8 cellular contexts compared by ENCODE assay signal in genomic region chr2:23788100-23788499, GRCh38.
A peak's percentile ranks its signal among the peaks of the same experiment; 100 is the strongest.
DNase-seq lines count a peak whose midpoint lies in the region; ATAC-seq lines count a peak whose summit lies in the region.

No MANE protein-coding gene starts in this region.

- ATAC-seq in GM18499 (IDR thresholded peaks at IDR 0.05; ENCODE audit: insufficient read depth, unreplicated experiment) (peak; percentile 81), GM21423 (IDR thresholded peaks at IDR 0.05; ENCODE audit: unreplicated experiment) (peak; percentile 88), HG03571 (IDR thresholded peaks at IDR 0.05; ENCODE audit: unreplicated experiment) (peak; percentile 93), esophagus mucosa (peak; percentile 10)

- no peak overlapping the region for H3K27ac ChIP-seq in trophoblast cell (ENCODE audit: low read depth, low read length)

- no peak overlapping the region for H4K8ac ChIP-seq in trophoblast cell (ENCODE audit: low read depth, low read length)

- no peaks in the 10 kb centered on the region for H3K27me3 ChIP-seq in trophoblast cell (ENCODE audit: insufficient read depth, low read length)

- no peaks in the 10 kb centered on the region for H3K36me3 ChIP-seq in trophoblast cell (ENCODE audit: control insufficient read depth in 1 of 2, insufficient read depth in 2 of 2, low read length in 2 of 2)

- no peak overlapping the region for H2BK5ac ChIP-seq in trophoblast cell (ENCODE audit: low read depth, low read length, poor library complexity)

- H3K79me1 ChIP-seq in trophoblast cell (ENCODE audit: low read length) = no peaks in the 10 kb centered on the region

- H3K23ac ChIP-seq in trophoblast cell (ENCODE audit: low read length) = no peak overlapping the region

- H3K9me3 ChIP-seq in trophoblast cell (ENCODE audit: insufficient read depth, low read depth, low read length) = no peaks in the 10 kb centered on the region

- no peak overlapping the region for H4K91ac ChIP-seq in trophoblast cell (ENCODE audit: low read depth, low read length)

- H3K79me2 ChIP-seq in trophoblast cell (ENCODE audit: control insufficient read depth, insufficient read depth, low read length, poor library complexity) = no peaks in the 10 kb centered on the region

- H3K18ac ChIP-seq in trophoblast cell (ENCODE audit: low read length) = no peak overlapping the region

- H3K4me3 ChIP-seq in trophoblast cell (ENCODE audit: low read depth, low read length) = no peak overlapping the region

- H3K4ac ChIP-seq in trophoblast cell (ENCODE audit: low read depth, low read length) = no peak overlapping the region

- no peak overlapping the region for H2BK120ac ChIP-seq in trophoblast cell (ENCODE audit: insufficient read depth, low read length, poor library complexity)

- H2AFZ ChIP-seq in trophoblast cell (ENCODE audit: insufficient read depth, low read length, poor library complexity) = no peak overlapping the region

- DNase-seq in stimulated activated CD4-positive, alpha-beta T cell treated with anti-CD3 and anti-CD28 coated beads, Interleukin-4, amount 100 ng/mL, for 24 hours = no peak
- DNase-seq in NCI-H69 (lab: John Stamatoyannopoulos, UW) (no peak), trophoblast cell (no peak), NCI-H1694 treated with DMSO at 0.1 percent for 48 hours (lab: John Stamatoyannopoulos, UW) (no peak)

- H3K14ac ChIP-seq in trophoblast cell (ENCODE audit: low read length) = no peak overlapping the region

- H2BK12ac ChIP-seq in trophoblast cell (ENCODE audit: low read length) = no peak overlapping the region

- no peak overlapping the region for H4K12ac ChIP-seq in trophoblast cell (ENCODE audit: low read depth, low read length)

- no CpG with 5 or more reads among the region's 1 CpG for WGBS in trophoblast cell (ENCODE audit: extremely low coverage, insufficient coverage, insufficient read length)

- H3K4me1 ChIP-seq in trophoblast cell (ENCODE audit: control insufficient read depth in 1 of 2, insufficient read depth in 2 of 2, low read length in 2 of 2) = no peaks in the 10 kb centered on the region

- no peak overlapping the region for H3K9ac ChIP-seq in trophoblast cell (ENCODE audit: low read length)

- no peak overlapping the region for H3K4me2 ChIP-seq in trophoblast cell (ENCODE audit: low read length)

- no peak overlapping the region for H2AK5ac ChIP-seq in trophoblast cell (ENCODE audit: low read length)

Comparison
In these comparisons a context has a peak if more than half of its experiments do, and no peak if none do; other contexts are left out.
1. ATAC-seq: peak in every context shown above with its lines; median percentile 93 in HG03571; 88 in GM21423; 81 in GM18499; 10 in esophagus mucosa.